7 cellular contexts compared by ENCODE assay signal in the genomic region with DNA sequence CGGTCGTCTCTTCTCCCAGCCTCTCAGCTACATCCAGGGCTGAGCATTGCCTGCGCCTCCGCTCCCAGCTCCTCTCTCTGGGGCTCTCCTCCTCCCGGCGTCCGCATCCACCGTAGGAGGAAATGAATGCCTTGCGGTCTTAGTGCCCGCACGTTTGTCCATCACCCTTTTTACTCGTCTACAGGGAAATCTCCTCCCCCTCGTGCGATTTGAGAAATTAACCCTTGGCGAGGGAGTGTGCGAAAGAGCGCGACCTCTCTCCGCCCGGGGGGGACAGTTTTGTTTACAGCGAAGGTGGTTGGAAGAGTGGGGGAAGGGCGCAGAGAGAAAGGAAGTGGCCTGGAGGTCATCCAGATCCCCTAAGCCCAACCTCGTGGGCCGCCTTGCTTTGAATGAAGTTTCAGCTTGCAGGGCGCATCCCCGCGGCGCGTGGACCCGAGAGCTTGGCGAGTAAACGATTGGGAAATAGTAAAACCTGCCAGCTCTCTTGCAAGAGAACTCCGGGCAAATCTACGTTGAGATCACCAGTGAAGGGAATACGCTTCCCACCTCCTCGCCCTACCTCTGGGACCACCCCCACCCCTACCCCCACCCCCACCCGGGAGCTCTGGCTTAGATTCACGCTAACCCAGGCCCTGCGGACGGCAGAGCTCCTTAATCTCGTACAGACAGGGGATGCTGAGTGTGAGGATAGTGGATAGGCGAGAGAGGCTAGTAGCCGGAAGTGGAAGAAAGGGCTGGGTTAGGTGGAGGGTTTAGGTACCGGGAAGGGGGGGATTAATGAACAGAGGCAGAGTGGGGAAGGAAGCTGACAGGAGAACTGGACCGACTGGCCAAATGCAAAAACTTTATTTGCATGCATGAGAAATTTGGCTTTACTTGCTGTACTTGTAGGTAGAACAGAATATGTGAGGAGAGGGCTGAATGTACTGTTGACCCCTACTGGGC. TPM values are rescaled to one million over a fixed set of nuclear protein-coding genes. Genes with fewer than 3 reads are reported as not detected.
DNase-seq lines count a peak whose midpoint lies in the region; ATAC-seq, FAIRE-seq and TF ChIP-seq lines count a peak whose summit lies in the region.

A gene with protein sequence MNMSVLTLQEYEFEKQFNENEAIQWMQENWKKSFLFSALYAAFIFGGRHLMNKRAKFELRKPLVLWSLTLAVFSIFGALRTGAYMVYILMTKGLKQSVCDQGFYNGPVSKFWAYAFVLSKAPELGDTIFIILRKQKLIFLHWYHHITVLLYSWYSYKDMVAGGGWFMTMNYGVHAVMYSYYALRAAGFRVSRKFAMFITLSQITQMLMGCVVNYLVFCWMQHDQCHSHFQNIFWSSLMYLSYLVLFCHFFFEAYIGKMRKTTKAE (minus strand): TSS at position 144 of the 948 bp plus-strand sequence. CDS start 280 bp downstream, outside the sequence.

- CTCF ChIA-PET in PC-3 (lab: Charles Lee): interaction anchor here (0.8 kb wide), 1 partner anchor 149 kb away, joined by 13 read pairs; no protein-coding TSS in a partner anchor
- CTCF ChIA-PET in activated naive CD4-positive, alpha-beta T cell treated with anti-CD3 and anti-CD28 coated beads for 36 hours (lab: Charles Lee): interaction anchor here (0.6 to 1.4 kb wide), 6 partner anchors 9 to 316 kb away, joined by 3 to 5 read pairs (median 5); no protein-coding TSS in a partner anchor

- TF ChIP-seq RAD21 in neural cell (conservative IDR thresholded peaks at IDR 0.05): no peak

- no peaks in the 10 kb centered on the region for H3K9me2 ChIP-seq in PC-3 (replicated peaks; ENCODE audit: low read length)
- no peaks in the 10 kb centered on the region for H3K9me2 ChIP-seq in neural cell (ENCODE audit: insufficient read depth, low read length)

- H3K27me3 ChIP-seq in PC-3 (ENCODE audit: low read length): no peaks in the 10 kb centered on the region
- no peaks in the 10 kb centered on the region for H3K27me3 ChIP-seq in neural cell (ENCODE audit: insufficient read depth, low read depth, low read length)
- no peaks in the 10 kb centered on the region for H3K27me3 ChIP-seq in tibial artery

- peaks cover 22% of the 10 kb centered on the region for H3K4me1 Mint-ChIP-seq in activated naive CD4-positive, alpha-beta T cell treated with anti-CD3 and anti-CD28 coated beads for 36 hours (ENCODE audit: low read depth)

- no peaks in the 10 kb centered on the region for H3K27me3 Mint-ChIP-seq in activated naive CD4-positive, alpha-beta T cell treated with anti-CD3 and anti-CD28 coated beads for 36 hours (ENCODE audit: low read depth)

- intact Hi-C loops in PC-3 (cut with micrococcal nuclease) (loop anchor here (5.0 kb wide), 5 partner anchors 36 to 319 kb away; no protein-coding TSS in a partner anchor), tibial artery (cut with DNase I; ENCODE audit: low total_unique reads) (no loop called here)
- intact Hi-C loops in activated naive CD4-positive, alpha-beta T cell treated with anti-CD3 and anti-CD28 coated beads for 36 hours (cut with micrococcal nuclease): loop anchor here (5.0 to 10.0 kb wide), 7 partner anchors 191 to 1949 kb away; a partner anchor contains a TSS

- H3F3A ChIP-seq in PC-3 (ENCODE audit: low read length, unreplicated experiment) (no peaks in the 10 kb centered on the region), neural cell (ENCODE audit: insufficient read depth, low read length, poor library complexity, severe bottlenecking) (peaks cover 4% of the 10 kb centered on the region)

- peak within 1 kb of the TSS; percentile 85 for H3K4me2 ChIP-seq in PC-3 (ENCODE audit: low read length)
- peak within 1 kb of the TSS; percentile 43 for H3K4me2 ChIP-seq in neural cell (ENCODE audit: low read length)

- peak; percentile 35 for TF ChIP-seq EP300 in neural cell (conservative IDR thresholded peaks at IDR 0.05; ENCODE audit: poor library complexity, severe bottlenecking)

- H2AFZ ChIP-seq in PC-3 (ENCODE audit: low read length) (peak within 1 kb of the TSS; percentile 99), neural cell (ENCODE audit: low read depth, low read length) (peak within 1 kb of the TSS; percentile 63)

- no peaks in the 10 kb centered on the region for H3K9me3 Mint-ChIP-seq in activated naive CD4-positive, alpha-beta T cell treated with anti-CD3 and anti-CD28 coated beads for 36 hours

- H3K79me2 ChIP-seq in PC-3 (ENCODE audit: low read length) (peaks cover 17% of the 10 kb centered on the region), neural cell (replicated peaks; ENCODE audit: insufficient read depth, low read length) (peaks cover 37% of the 10 kb centered on the region)

- BruUV-seq in PC-3 (replicated peaks; lab: Mats Ljungman, UMichigan): no TSS peak

- H3K4me3 ChIP-seq in PC-3 (ENCODE audit: low read length) (peak within 1 kb of the TSS; percentile 82), neural cell (ENCODE audit: low read length) (peak within 1 kb of the TSS; percentile 90), tibial artery (peak within 1 kb of the TSS; percentile 78 to 91)

- H4K20me1 ChIP-seq in PC-3 (ENCODE audit: low read length) (no peaks in the 10 kb centered on the region), neural cell (ENCODE audit: insufficient read depth) (no peaks in the 10 kb centered on the region)

- FAIRE-seq in HTR-8/SVneo (lab: Jason Lieb, UNC) (peak; percentile 51), frontal cortex (lab: Jason Lieb, UNC) (no peak)

- TF ChIP-seq CTCF in GM13976 (IDR thresholded peaks at IDR 0.05; ENCODE audit: borderline replicate concordance, control extremely low read depth, extremely low read depth, insufficient read depth, missing control alignments) (no peak), PC-3 (conservative IDR thresholded peaks at IDR 0.05; ENCODE audit: low read depth, low read length) (no peak), neural cell (IDR thresholded peaks at IDR 0.05; ENCODE audit: poor library complexity, severe bottlenecking) (peak; percentile 20), tibial artery (IDR thresholded peaks at IDR 0.05) (no peak)

- in situ Hi-C loops in GM13976 (cut with MboI; ENCODE audit: low sequenced_read_pairs, unreplicated experiment): no loop called here

- peak; percentile 61 for DNase-seq in GM13976 (ENCODE audit: low spot score)
- DNase-seq in HTR-8/SVneo (ENCODE audit: insufficient read length, low spot score): peak; percentile 60
- peak; percentile 41 for DNase-seq in PC-3
- peak; percentile 62 for DNase-seq in activated naive CD4-positive, alpha-beta T cell treated with anti-CD3 and anti-CD28 coated beads for 36 hours
- peak; percentile 53 for DNase-seq in frontal cortex (ENCODE audit: low spot score in 2 of 2)
- DNase-seq in tibial artery: peak; percentile 59 to 71

- POLR2A ChIA-PET in PC-3 (lab: Charles Lee; ENCODE audit: unreplicated experiment): no interaction called here

- H3K4me3 Mint-ChIP-seq in activated naive CD4-positive, alpha-beta T cell treated with anti-CD3 and anti-CD28 coated beads for 36 hours: peak within 1 kb of the TSS; percentile 95

- peak; percentile 44 for ATAC-seq in PC-3

- H3K9ac ChIP-seq in PC-3 (ENCODE audit: low read length) (peak within 1 kb of the TSS; percentile 79), neural cell (ENCODE audit: low read length) (peak within 1 kb of the TSS; percentile 90)

- peaks cover 7% of the 10 kb centered on the region for H3K36me3 Mint-ChIP-seq in activated naive CD4-positive, alpha-beta T cell treated with anti-CD3 and anti-CD28 coated beads for 36 hours (ENCODE audit: low read depth)

- no peaks in the 10 kb centered on the region for H3K9me3 ChIP-seq in PC-3 (ENCODE audit: low read length)
- no peaks in the 10 kb centered on the region for H3K9me3 ChIP-seq in neural cell (ENCODE audit: low read length)
- H3K9me3 ChIP-seq in tibial artery: no peaks in the 10 kb centered on the region

- H3K27ac ChIP-seq in PC-3 (ENCODE audit: low read length) (no peak within 1 kb of the TSS), neural cell (ENCODE audit: low read length) (peak within 1 kb of the TSS; percentile 92), tibial artery (peak within 1 kb of the TSS; percentile 14 to 83)

- peak within 1 kb of the TSS; percentile 96 for H3K27ac Mint-ChIP-seq in activated naive CD4-positive, alpha-beta T cell treated with anti-CD3 and anti-CD28 coated beads for 36 hours

- H3K36me3 ChIP-seq in PC-3 (ENCODE audit: low read depth, low read length): no peaks in the 10 kb centered on the region
- no peaks in the 10 kb centered on the region for H3K36me3 ChIP-seq in neural cell (ENCODE audit: insufficient read depth, low read length)
- no peaks in the 10 kb centered on the region for H3K36me3 ChIP-seq in tibial artery

- H3K4me1 ChIP-seq in PC-3 (ENCODE audit: insufficient read depth, low read length): peaks cover 5% of the 10 kb centered on the region; the same call in 1 of the 2 replicates
- H3K4me1 ChIP-seq in tibial artery: peaks cover 0 to 7% (median 3%) of the 10 kb centered on the region in 4 donors

TF ChIP-seq in neural cell, 6 proteins besides CTCF, POLR2A, EP300 and RAD21 (continues in another document):
- peak; percentile 77 for TF ChIP-seq POLR2AphosphoS5 (IDR thresholded peaks at IDR 0.05)
- peak; percentile 34 for TF ChIP-seq TAF1 (IDR thresholded peaks at IDR 0.05; ENCODE audit: low read depth)
- no peak for TF ChIP-seq SMC3 (conservative IDR thresholded peaks at IDR 0.05; ENCODE audit: poor library complexity)
- TF ChIP-seq MXI1 (conservative IDR thresholded peaks at IDR 0.05; ENCODE audit: poor library complexity, severe bottlenecking): peak; percentile 81

RNA-seq across cellular contexts. Expression of the gene that starts here (rescaled TPM):
- total RNA-seq in PC-3 (2014; rRNA removed): 2.2 and 4.4 TPM in 2 replicates
- 1 to 10 TPM; 7.2 to 7.9 TPM for total RNA-seq in activated naive CD4-positive, alpha-beta T cell treated with anti-CD3 and anti-CD28 coated beads for 36 hours
- 27.7 TPM for total RNA-seq in frontal cortex
- polyA plus RNA-seq in neural cell: 17.5 and 21.3 TPM in 2 replicates
- polyA minus RNA-seq in neural cell: 48.5 and 70.5 TPM in 2 replicates
